ENCODE assay signal across 1 cellular context in the genomic region with DNA sequence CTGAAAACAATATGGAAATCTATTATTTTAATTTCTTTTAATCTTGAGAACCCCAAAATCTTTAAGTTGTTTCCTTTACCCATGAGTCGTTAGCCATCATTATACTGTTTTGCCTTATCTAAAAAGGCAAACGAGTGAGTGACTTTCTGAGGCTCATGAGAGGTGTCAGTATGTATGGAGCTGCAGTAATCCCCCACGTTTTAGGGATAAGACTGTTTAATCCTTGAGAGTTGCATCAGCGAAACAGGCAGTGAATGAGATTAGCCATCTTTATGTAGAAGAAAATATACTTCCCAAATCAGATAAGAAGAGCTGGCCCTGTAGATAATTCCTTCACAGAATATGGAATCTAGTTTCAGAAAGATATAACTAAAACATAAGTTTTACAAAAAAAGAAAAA.
TF ChIP-seq lines count a peak whose summit lies in the region.

No MANE protein-coding gene starts in this region.

TF ChIP-seq in GM23338, 12 proteins besides CTCF, POLR2A, EP300 and RAD21 (continued from another document):
- TF ChIP-seq, protein P1, sequence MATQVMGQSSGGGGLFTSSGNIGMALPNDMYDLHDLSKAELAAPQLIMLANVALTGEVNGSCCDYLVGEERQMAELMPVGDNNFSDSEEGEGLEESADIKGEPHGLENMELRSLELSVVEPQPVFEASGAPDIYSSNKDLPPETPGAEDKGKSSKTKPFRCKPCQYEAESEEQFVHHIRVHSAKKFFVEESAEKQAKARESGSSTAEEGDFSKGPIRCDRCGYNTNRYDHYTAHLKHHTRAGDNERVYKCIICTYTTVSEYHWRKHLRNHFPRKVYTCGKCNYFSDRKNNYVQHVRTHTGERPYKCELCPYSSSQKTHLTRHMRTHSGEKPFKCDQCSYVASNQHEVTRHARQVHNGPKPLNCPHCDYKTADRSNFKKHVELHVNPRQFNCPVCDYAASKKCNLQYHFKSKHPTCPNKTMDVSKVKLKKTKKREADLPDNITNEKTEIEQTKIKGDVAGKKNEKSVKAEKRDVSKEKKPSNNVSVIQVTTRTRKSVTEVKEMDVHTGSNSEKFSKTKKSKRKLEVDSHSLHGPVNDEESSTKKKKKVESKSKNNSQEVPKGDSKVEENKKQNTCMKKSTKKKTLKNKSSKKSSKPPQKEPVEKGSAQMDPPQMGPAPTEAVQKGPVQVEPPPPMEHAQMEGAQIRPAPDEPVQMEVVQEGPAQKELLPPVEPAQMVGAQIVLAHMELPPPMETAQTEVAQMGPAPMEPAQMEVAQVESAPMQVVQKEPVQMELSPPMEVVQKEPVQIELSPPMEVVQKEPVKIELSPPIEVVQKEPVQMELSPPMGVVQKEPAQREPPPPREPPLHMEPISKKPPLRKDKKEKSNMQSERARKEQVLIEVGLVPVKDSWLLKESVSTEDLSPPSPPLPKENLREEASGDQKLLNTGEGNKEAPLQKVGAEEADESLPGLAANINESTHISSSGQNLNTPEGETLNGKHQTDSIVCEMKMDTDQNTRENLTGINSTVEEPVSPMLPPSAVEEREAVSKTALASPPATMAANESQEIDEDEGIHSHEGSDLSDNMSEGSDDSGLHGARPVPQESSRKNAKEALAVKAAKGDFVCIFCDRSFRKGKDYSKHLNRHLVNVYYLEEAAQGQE (IDR thresholded peaks at IDR 0.05; ENCODE audit: unreplicated experiment) = no peak
